In the genomic region with DNA sequence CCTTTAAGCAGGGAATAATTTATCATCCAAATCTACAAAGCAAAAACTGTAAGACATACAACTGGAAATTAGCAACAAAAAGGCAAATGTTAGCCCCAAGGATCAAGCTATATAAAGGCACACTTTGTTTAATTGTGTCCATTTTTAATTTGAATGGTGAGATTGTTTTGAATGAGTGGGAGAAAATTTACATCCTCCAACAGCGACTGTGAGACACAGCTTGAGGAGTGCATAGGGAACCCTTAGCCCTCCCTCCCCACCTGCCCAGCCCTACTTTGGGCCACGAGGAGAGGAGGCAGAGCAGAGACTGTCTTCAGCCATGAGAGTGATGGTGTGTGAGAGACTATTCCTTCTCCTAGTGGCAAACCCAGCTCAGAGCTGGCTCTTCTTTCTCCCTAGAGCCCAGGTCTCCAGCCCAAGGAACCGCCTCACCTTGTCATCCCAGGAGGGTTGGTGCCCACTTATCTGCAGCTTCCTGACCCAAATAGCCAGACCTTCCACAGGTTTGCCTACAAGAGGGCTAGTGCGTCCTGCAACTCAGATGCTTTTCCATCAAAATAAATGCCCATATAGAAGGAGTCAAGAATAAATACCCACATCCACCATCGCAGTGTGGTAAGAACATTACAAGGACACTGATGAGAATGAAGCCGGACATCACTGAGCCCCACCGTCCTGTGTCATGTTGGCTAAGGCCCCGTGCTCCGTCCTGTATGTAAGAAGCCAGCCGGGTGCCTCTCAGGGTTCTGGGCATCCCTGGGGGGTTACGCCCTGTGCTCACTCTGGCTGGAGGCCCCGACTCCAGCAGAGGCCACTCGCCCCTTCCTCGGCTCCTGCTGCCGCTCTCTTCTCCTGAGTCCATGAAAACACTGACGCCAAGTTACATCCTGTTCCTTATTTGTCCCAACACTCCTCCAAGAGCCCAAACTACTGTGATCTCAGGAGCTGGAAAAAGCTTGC, we compare ENCODE assay signal across 1 cellular context.
TF ChIP-seq lines count a peak whose summit lies in the region.

No MANE protein-coding gene starts in this region.

TF ChIP-seq in H1, 55 proteins besides CTCF, POLR2A, EP300 and RAD21:
- no peak for TF ChIP-seq TAF1 (IDR thresholded peaks at IDR 0.05; ENCODE audit: low read depth, low read length)
- TF ChIP-seq CREB1 (IDR thresholded peaks at IDR 0.05): no peak
- TF ChIP-seq RBBP5 (IDR thresholded peaks at IDR 0.05; ENCODE audit: borderline replicate concordance, low read depth, low read length): no peak
- TF ChIP-seq, protein P1, sequence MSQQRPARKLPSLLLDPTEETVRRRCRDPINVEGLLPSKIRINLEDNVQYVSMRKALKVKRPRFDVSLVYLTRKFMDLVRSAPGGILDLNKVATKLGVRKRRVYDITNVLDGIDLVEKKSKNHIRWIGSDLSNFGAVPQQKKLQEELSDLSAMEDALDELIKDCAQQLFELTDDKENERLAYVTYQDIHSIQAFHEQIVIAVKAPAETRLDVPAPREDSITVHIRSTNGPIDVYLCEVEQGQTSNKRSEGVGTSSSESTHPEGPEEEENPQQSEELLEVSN (IDR thresholded peaks at IDR 0.05): no peak
- TF ChIP-seq SP4 (IDR thresholded peaks at IDR 0.05; ENCODE audit: low read length): no peak
- no peak for TF ChIP-seq YY1 (IDR thresholded peaks at IDR 0.05; ENCODE audit: low read depth, low read length)
- no peak for TF ChIP-seq MAFK (IDR thresholded peaks at IDR 0.05; ENCODE audit: low read depth, low read length)
- no peak for TF ChIP-seq POU5F1 (IDR thresholded peaks at IDR 0.05; ENCODE audit: low read depth, low read length)
- TF ChIP-seq SAP30 (IDR thresholded peaks at IDR 0.05; ENCODE audit: insufficient read depth, insufficient replicate concordance, low read length): no peak
- TF ChIP-seq TCF12 (IDR thresholded peaks at IDR 0.05; ENCODE audit: low read depth, low read length): no peak
- TF ChIP-seq TAF7 (optimal IDR thresholded peaks at IDR 0.05; ENCODE audit: borderline replicate concordance, low read depth, low read length): no peak
- no peak for TF ChIP-seq SRF (IDR thresholded peaks at IDR 0.05; ENCODE audit: low read depth, low read length)
- no peak for TF ChIP-seq BACH1 (IDR thresholded peaks at IDR 0.05; ENCODE audit: low read length)
- TF ChIP-seq KDM1A (IDR thresholded peaks at IDR 0.05; ENCODE audit: borderline replicate concordance, low read length): no peak
- TF ChIP-seq CBX8 (IDR thresholded peaks at IDR 0.05; ENCODE audit: borderline replicate concordance, low read depth, low read length): no peak
- TF ChIP-seq SIX5 (IDR thresholded peaks at IDR 0.05; ENCODE audit: low read depth, low read length): no peak
